Comparison of ENCODE assay signal across 17 cellular contexts in the genomic region with DNA sequence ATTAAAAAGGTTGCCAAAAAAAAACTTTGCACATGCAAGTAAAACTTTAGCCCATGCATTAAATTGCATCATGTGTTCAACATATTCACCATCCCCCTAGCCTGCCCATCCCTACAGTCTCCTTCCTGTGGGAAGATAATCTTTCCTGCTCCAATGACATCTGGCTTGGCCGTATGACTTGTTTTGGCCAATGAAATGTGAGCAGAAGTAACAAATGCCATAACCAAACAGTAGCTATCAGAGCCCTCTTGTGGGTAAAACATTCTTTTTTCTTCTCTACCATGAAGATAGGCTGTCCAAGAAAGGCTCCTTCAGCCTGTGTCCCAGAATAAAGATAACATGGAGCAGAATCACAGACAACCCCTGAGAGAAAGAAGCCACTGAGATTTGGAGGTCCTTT. TPM values are rescaled to one million over a fixed set of nuclear protein-coding genes. Genes with fewer than 3 reads are reported as not detected.
DNase-seq lines count a peak whose midpoint lies in the region; ATAC-seq and TF ChIP-seq lines count a peak whose summit lies in the region.
"Had no signal": no experiment of that assay in that cellular context is flagged by ENCODE, and none has a peak within 500 bp of the region (broad histone marks: within the 10 kb centered on the region; RNA-seq: fewer than 3 reads in every experiment).

No MANE protein-coding gene starts in this region.

- ATAC-seq in activated T-cell treated with anti-CD3 and anti-CD28 coated beads, Interleukin-2, amount 50 U/mL, for 72 hours (replicated peaks in 1 of 2) = no peak
- no peak for ATAC-seq in HG03565 (IDR thresholded peaks at IDR 0.05; ENCODE audit: unreplicated experiment)
- ATAC-seq: Panc1, T-helper 17 cell had no signal

- no peaks in the 10 kb centered on the region for H3K4me1 Mint-ChIP-seq in activated T-cell treated with anti-CD3 and anti-CD28 coated beads, Interleukin-2, amount 50 U/mL, for 72 hours (ENCODE audit: low read depth)
- H3K4me1 Mint-ChIP-seq in mesothelial cell of epicardium = peaks cover 4% of the 10 kb centered on the region
- H3K4me1 Mint-ChIP-seq: T-helper 17 cell had no signal

- H3K36me3 Mint-ChIP-seq in activated T-cell treated with anti-CD3 and anti-CD28 coated beads, Interleukin-2, amount 50 U/mL, for 72 hours (ENCODE audit: insufficient read depth in 2 of 2) = no peaks in the 10 kb centered on the region
- no peaks in the 10 kb centered on the region for H3K36me3 Mint-ChIP-seq in mesothelial cell of epicardium

- no peaks in the 10 kb centered on the region for H3K9me3 Mint-ChIP-seq in activated T-cell treated with anti-CD3 and anti-CD28 coated beads, Interleukin-2, amount 50 U/mL, for 72 hours
- H3K9me3 Mint-ChIP-seq in mesothelial cell of epicardium = no peaks in the 10 kb centered on the region

- no peak overlapping the region for H3K4me3 Mint-ChIP-seq in activated T-cell treated with anti-CD3 and anti-CD28 coated beads, Interleukin-2, amount 50 U/mL, for 72 hours
- no peak overlapping the region for H3K4me3 Mint-ChIP-seq in mesothelial cell of epicardium
- H3K4me3 Mint-ChIP-seq: T-helper 17 cell had no signal

- TF ChIP-seq CTCF in mesothelial cell of epicardium (IDR thresholded peaks at IDR 0.05; ENCODE audit: unreplicated experiment) = no peak

- H3K27ac Mint-ChIP-seq in activated T-cell treated with anti-CD3 and anti-CD28 coated beads, Interleukin-2, amount 50 U/mL, for 72 hours = no peak overlapping the region
- no peak overlapping the region for H3K27ac Mint-ChIP-seq in mesothelial cell of epicardium
- H3K27ac Mint-ChIP-seq: T-helper 17 cell had no signal

- peak; percentile 22 for DNase-seq in NCI-H2171 treated with DMSO at 0.1 percent for 48 hours (lab: John Stamatoyannopoulos, UW)
- no peak for DNase-seq in NCI-H2171 (lab: John Stamatoyannopoulos, UW)
- DNase-seq in NCI-H2227 (lab: John Stamatoyannopoulos, UW; ENCODE audit: unreplicated experiment) = peak; percentile 3
- DNase-seq in RPMI7951 (ENCODE audit: low read depth) = peak; percentile 14
- DNase-seq in kidney glomerular epithelial cell (lab: John Stamatoyannopoulos, UW) = peak; percentile 1
- DNase-seq in activated T-cell treated with anti-CD3 and anti-CD28 coated beads, Interleukin-2, amount 50 U/mL, for 72 hours = no peak
- no peak for DNase-seq in mesothelial cell of epicardium (ENCODE audit: low spot score in 2 of 2, unreplicated experiment in 2 of 2)
- DNase-seq: C1 segment of cervical spinal cord, EL, MV-4-11, NCI-H1417 treated with DMSO at 0.1 percent for 48 hours, NCI-H2029, NCI-H226, Right ventricle myocardium superior, T-helper 17 cell had no signal

- peaks cover 51% of the 10 kb centered on the region for H3K27me3 Mint-ChIP-seq in activated T-cell treated with anti-CD3 and anti-CD28 coated beads, Interleukin-2, amount 50 U/mL, for 72 hours (ENCODE audit: low read depth)
- peaks cover 4% of the 10 kb centered on the region for H3K27me3 Mint-ChIP-seq in mesothelial cell of epicardium (ENCODE audit: low read depth)

RNA-seq across cellular contexts. Expression of gene ERC2, which starts 15.2 kb away (rescaled TPM):
- 0.10 and 0.24 TPM in 2 replicates for total RNA-seq in RPMI7951 (2014; rRNA removed; shearing (Covaris generic))
- under 1 TPM; 0.19 to 0.35 TPM for total RNA-seq in activated T-cell treated with anti-CD3 and anti-CD28 coated beads, Interleukin-2, amount 50 U/mL, for 72 hours
- 14.8 to 16.3 TPM (median 15.6 TPM) in 3 replicates for total RNA-seq in mesothelial cell of epicardium

Comparison
In these comparisons a context has a peak if more than half of its experiments do, and no peak if none do; other contexts are left out.
1. DNase-seq: peak in NCI-H2171 treated with DMSO at 0.1 percent for 48 hours (single experiment), NCI-H2227 (single experiment), RPMI7951 (single experiment) and kidney glomerular epithelial cell (single experiment); none in NCI-H2171 (single experiment), activated T-cell treated with anti-CD3 and anti-CD28 coated beads, Interleukin-2, amount 50 U/mL, for 72 hours (0 of 2) and mesothelial cell of epicardium (0 of 2).
2. RNA of gene ERC2, which starts 15.2 kb away (total RNA-seq): 14.8 to 16.3 TPM in mesothelial cell of epicardium; 0.19 to 0.35 TPM in activated T-cell treated with anti-CD3 and anti-CD28 coated beads, Interleukin-2, amount 50 U/mL, for 72 hours and 0.10 to 0.24 TPM in RPMI7951; every median in the first group is over 10 times any median in the second.